In genomic region chr15:86327230-86327865, GRCh38 we compare ENCODE assay signal across 19 cellular contexts.
"Had no signal": no experiment of that assay in that cellular context is flagged by ENCODE, and none has a peak within 500 bp of the region (broad histone marks: within the 10 kb centered on the region; RNA-seq: fewer than 3 reads in every experiment).

No MANE protein-coding gene starts in this region.

- H3K4me3 ChIP-seq: lung, upper lobe of right lung had no signal

- DNase-seq: activated CD4-positive, alpha-beta T cell treated with anti-CD3 and anti-CD28 coated beads, Interleukin-2, amount 10 ng/mL, durations not matched to agents 24 days and 14 days; activated CD8-positive, alpha-beta T cell treated with anti-CD3 and anti-CD28 coated beads for 36 hours; activated naive CD4-positive, alpha-beta T cell treated with anti-CD3 and anti-CD28 coated beads, Interleukin-2, amount 10 ng/mL, durations not matched to agents 7 days and 5 days; activated naive CD8-positive, alpha-beta T cell treated with anti-CD3 and anti-CD28 coated beads, Interleukin-2, amount 50 U/mL, for 24 hours; activated T-cell treated with anti-CD3 and anti-CD28 coated beads, Interleukin-2, amount 50 U/mL, for 1 hour; anterior cingulate cortex; brain microvascular endothelial cell; cortex of kidney; effector CD4-positive, alpha-beta T cell; foreskin melanocyte; midbrain; nephron progenitor cell; nucleus accumbens; retina; stimulated activated naive B cell treated with anti-CD40 and anti-IgM and Interleukin-4, amounts not matched to agents 10 μg/mL and 1 μg/mL and 100 μg/mL, for 72 hours; upper lobe of right lung had no signal

- H3K9me3 Mint-ChIP-seq: activated CD4-positive, alpha-beta T cell treated with anti-CD3 and anti-CD28 coated beads, Interleukin-2, amount 10 ng/mL, durations not matched to agents 24 days and 14 days had no signal

- H3K27me3 ChIP-seq: brain microvascular endothelial cell, upper lobe of right lung had no signal

- H3K27ac ChIP-seq: brain microvascular endothelial cell, upper lobe of right lung had no signal

- H3K36me3 ChIP-seq: brain microvascular endothelial cell, upper lobe of right lung had no signal

- H3K4me3 Mint-ChIP-seq: activated CD4-positive, alpha-beta T cell treated with anti-CD3 and anti-CD28 coated beads, Interleukin-2, amount 10 ng/mL, durations not matched to agents 24 days and 14 days; activated CD8-positive, alpha-beta T cell treated with anti-CD3 and anti-CD28 coated beads for 36 hours; activated naive CD4-positive, alpha-beta T cell treated with anti-CD3 and anti-CD28 coated beads, Interleukin-2, amount 10 ng/mL, durations not matched to agents 7 days and 5 days; activated naive CD8-positive, alpha-beta T cell treated with anti-CD3 and anti-CD28 coated beads, Interleukin-2, amount 50 U/mL, for 24 hours; nephron progenitor cell; stimulated activated naive B cell treated with anti-CD40 and anti-IgM and Interleukin-4, amounts not matched to agents 10 μg/mL and 1 μg/mL and 100 μg/mL, for 72 hours had no signal

- H3K36me3 Mint-ChIP-seq: activated naive CD4-positive, alpha-beta T cell treated with anti-CD3 and anti-CD28 coated beads, Interleukin-2, amount 10 ng/mL, durations not matched to agents 7 days and 5 days had no signal

- ATAC-seq: activated CD8-positive, alpha-beta T cell treated with anti-CD3 and anti-CD28 coated beads for 36 hours; activated naive CD8-positive, alpha-beta T cell treated with anti-CD3 and anti-CD28 coated beads, Interleukin-2, amount 50 U/mL, for 24 hours; stimulated activated naive B cell treated with anti-CD40 and anti-IgM and Interleukin-4, amounts not matched to agents 10 μg/mL and 1 μg/mL and 100 μg/mL, for 72 hours; upper lobe of right lung had no signal

- H3K4me1 ChIP-seq: upper lobe of right lung had no signal

- H3K4me1 Mint-ChIP-seq: activated CD4-positive, alpha-beta T cell treated with anti-CD3 and anti-CD28 coated beads, Interleukin-2, amount 10 ng/mL, durations not matched to agents 24 days and 14 days; activated naive CD4-positive, alpha-beta T cell treated with anti-CD3 and anti-CD28 coated beads, Interleukin-2, amount 10 ng/mL, durations not matched to agents 7 days and 5 days; activated naive CD8-positive, alpha-beta T cell treated with anti-CD3 and anti-CD28 coated beads, Interleukin-2, amount 50 U/mL, for 24 hours; nephron progenitor cell; stimulated activated naive B cell treated with anti-CD40 and anti-IgM and Interleukin-4, amounts not matched to agents 10 μg/mL and 1 μg/mL and 100 μg/mL, for 72 hours had no signal

- H3K27me3 Mint-ChIP-seq: activated CD4-positive, alpha-beta T cell treated with anti-CD3 and anti-CD28 coated beads, Interleukin-2, amount 10 ng/mL, durations not matched to agents 24 days and 14 days; activated naive CD4-positive, alpha-beta T cell treated with anti-CD3 and anti-CD28 coated beads, Interleukin-2, amount 10 ng/mL, durations not matched to agents 7 days and 5 days had no signal

- H3K9me3 ChIP-seq: upper lobe of right lung had no signal

- FAIRE-seq: endothelial cell of umbilical vein, keratinocyte had no signal

- H3K27ac Mint-ChIP-seq: activated CD4-positive, alpha-beta T cell treated with anti-CD3 and anti-CD28 coated beads, Interleukin-2, amount 10 ng/mL, durations not matched to agents 24 days and 14 days; activated CD8-positive, alpha-beta T cell treated with anti-CD3 and anti-CD28 coated beads for 36 hours; activated naive CD4-positive, alpha-beta T cell treated with anti-CD3 and anti-CD28 coated beads, Interleukin-2, amount 10 ng/mL, durations not matched to agents 7 days and 5 days; activated naive CD8-positive, alpha-beta T cell treated with anti-CD3 and anti-CD28 coated beads, Interleukin-2, amount 50 U/mL, for 24 hours; nephron progenitor cell; stimulated activated naive B cell treated with anti-CD40 and anti-IgM and Interleukin-4, amounts not matched to agents 10 μg/mL and 1 μg/mL and 100 μg/mL, for 72 hours had no signal
